ENCODE assay signal across 8 cellular contexts in genomic region chr1:175023043-175023921, GRCh38. TPM values are rescaled to one million over a fixed set of nuclear protein-coding genes. Genes with fewer than 3 reads are reported as not detected.
A peak's percentile ranks its signal among the peaks of the same experiment; 100 is the strongest.
DNase-seq lines count a peak whose midpoint lies in the region; ATAC-seq, FAIRE-seq and TF ChIP-seq lines count a peak whose summit lies in the region.

Gene MRPS14, minus strand, starts transcription at chr1:175023425. Its CDS starts 17 bp downstream, at chr1:175023408.

- peak within 1 kb of the TSS; percentile 96 for H2AFZ ChIP-seq in H1 (ENCODE audit: low read length)

- peak within 1 kb of the TSS; percentile 88 to 99 (median 94) for H3K9ac ChIP-seq in H1 (replicated peaks in 1 of 4; ENCODE audit: extremely low read depth in 1 of 4, low read depth in 3 of 4, low read length in 3 of 4)

- 3% methylated on average over 39 of the region's 42 CpGs; no CpG with 5 or more reads in 1 of the 2 experiments for WGBS in H1 (ENCODE audit: extremely low coverage in 1 of 2, insufficient coverage in 1 of 2, insufficient read length in 1 of 2, insufficient replicate concordance in 2 of 2, low coverage in 1 of 2, low lambda C conversion rate in 2 of 2, missing lambda C conversion rate in 1 of 2), 2 experiments

- H3K4me2 ChIP-seq in H1 (ENCODE audit: insufficient read depth in 1 of 2, low read depth in 2 of 2, low read length in 2 of 2), result peak within 1 kb of the TSS; percentile 40 to 73

- no peak within 1 kb of the TSS for H3K14ac ChIP-seq in H1 (ENCODE audit: insufficient read length)

- TF ChIP-seq POLR2A in H1 (IDR thresholded peaks at IDR 0.05; ENCODE audit: control extremely low read depth in 1 of 2, low read depth in 2 of 2, low read length in 2 of 2), result peak; percentile 83 to 97

- peak within 1 kb of the TSS; percentile 57; the same call in 1 of the 2 replicates for H3K27ac ChIP-seq in H1 (ENCODE audit: low read depth, low read length)

- no peaks in the 10 kb centered on the region for H4K20me1 ChIP-seq in H1 (replicated peaks in 1 of 2; ENCODE audit: control insufficient read depth in 1 of 2, insufficient read depth in 2 of 2, low read length in 2 of 2)

- no peak within 1 kb of the TSS for H2BK20ac ChIP-seq in H1 (ENCODE audit: low read length)

- peak within 1 kb of the TSS; percentile 79 to 98 (median 97) for H3K4me3 ChIP-seq in H1 (ENCODE audit: extremely low read depth in 1 of 4, insufficient read depth in 2 of 4, low read depth in 3 of 4, low read length in 4 of 4)

- TF ChIP-seq RAD21 in H1 (IDR thresholded peaks at IDR 0.05 in 1 of 2, conservative IDR thresholded peaks at IDR 0.05 in 1 of 2; ENCODE audit: low read depth in 2 of 2, low read length in 2 of 2), result no peak

- peak within 1 kb of the TSS; percentile 71 for H3K18ac ChIP-seq in H1 (ENCODE audit: extremely low read depth, low read length)

- H3K4me1 Mint-ChIP-seq in memory B cell, result peaks cover 20% of the 10 kb centered on the region

- peaks cover 0 to 23% of the 10 kb centered on the region in 2 experiments; a peak in 2 of 4 replicates for H3K79me2 ChIP-seq in H1 (ENCODE audit: control insufficient read depth in 1 of 2, insufficient read depth in 2 of 2, low read length in 2 of 2)

- peaks cover 1% of the 10 kb centered on the region for H3K9me3 Mint-ChIP-seq in memory B cell

- peaks cover 6% of the 10 kb centered on the region; the same call in 1 of the 2 replicates for H3K23me2 ChIP-seq in H1 (ENCODE audit: low read depth, low read length)

- H2BK15ac ChIP-seq in H1 (ENCODE audit: low read length), result no peak within 1 kb of the TSS; the same call in 1 of the 2 replicates

- H3K36me3 Mint-ChIP-seq in memory B cell, result peaks cover 4% of the 10 kb centered on the region

- no peaks in the 10 kb centered on the region for H3K27me3 Mint-ChIP-seq in memory B cell

- no peak within 1 kb of the TSS for H3K23ac ChIP-seq in H1 (ENCODE audit: insufficient read length)

- peak within 1 kb of the TSS; percentile 94 for H3K4me3 Mint-ChIP-seq in memory B cell

- peaks cover 7% of the 10 kb centered on the region for H3K79me1 ChIP-seq in H1 (ENCODE audit: low read depth, low read length)

- peak within 1 kb of the TSS; percentile 95 for H3K27ac Mint-ChIP-seq in memory B cell

- H2BK12ac ChIP-seq in H1 (ENCODE audit: low read depth, low read length), result no peak within 1 kb of the TSS

- no peak within 1 kb of the TSS for H2AK5ac ChIP-seq in H1 (ENCODE audit: low read depth, low read length)

- no peak within 1 kb of the TSS for H3K4ac ChIP-seq in H1 (replicated peaks; ENCODE audit: insufficient read length, low read depth, low read length)

- H2BK5ac ChIP-seq in H1 (ENCODE audit: low read depth, low read length), result no peak within 1 kb of the TSS; the same call in 1 of the 2 replicates

- peak; percentile 100 for DNase-seq in COLO829 (ENCODE audit: low spot score)
- DNase-seq in HT1080 (ENCODE audit: low read depth), result peak; percentile 96
- DNase-seq in NOMO-1 treated with DMSO at 0.1 percent for 48 hours (lab: John Stamatoyannopoulos, UW; ENCODE audit: unreplicated experiment), result peak; percentile 97
- peak; percentile 96 to 98 for DNase-seq in activated CD8-positive, alpha-beta memory T cell treated with anti-CD3 and anti-CD28 coated beads for 4 hours (ENCODE audit: low read depth in 2 of 2)
- peak; percentile 97 to 98 for DNase-seq in H1 (ENCODE audit: low read depth in 1 of 2, low spot score in 2 of 2)
- peak; percentile 93 to 96 for DNase-seq in memory B cell (ENCODE audit: low spot score in 2 of 2)
- DNase-seq in stimulated activated CD8-positive, alpha-beta memory T cell treated with anti-CD3 and anti-CD28 coated beads, Interleukin-12 subunit alpha, Interleukin-12 subunit beta, amount 100 ng/mL, for 24 hours (ENCODE audit: extremely low read depth), result peak; percentile 94

- peaks cover 0 to 6% (median 1%) of the 10 kb centered on the region in 4 experiments; a peak in 2 of 8 replicates for H3K36me3 ChIP-seq in H1 (ENCODE audit: control insufficient read depth in 2 of 4, insufficient read depth in 4 of 4, low read length in 3 of 4)

- no peaks in the 10 kb centered on the region for H3K27me3 ChIP-seq in H1 (replicated peaks in 1 of 4; ENCODE audit: control insufficient read depth in 3 of 4, extremely low read depth in 1 of 4, insufficient read depth in 3 of 4, low read length in 3 of 4)

- FAIRE-seq in H1 (lab: Jason Lieb, UNC), result peak; percentile 88

- no peak for TF ChIP-seq CTCF in H1 (IDR thresholded peaks at IDR 0.05; ENCODE audit: control extremely low read depth in 1 of 3, insufficient read depth in 1 of 3, low read depth in 1 of 3, low read length in 3 of 3)

- CTCF ChIA-PET in H1 (lab: Charles Lee; ENCODE audit: partially characterized antibody), result interaction anchor here (0.6 to 1.6 kb wide), 8 partner anchors 9 to 510 kb away, joined by 3 to 5 read pairs (median 4); no protein-coding TSS in a partner anchor

- peak within 1 kb of the TSS; percentile 17 for H4K5ac ChIP-seq in H1 (ENCODE audit: insufficient read length, low read depth, low read length)

- H4K91ac ChIP-seq in H1 (replicated peaks; ENCODE audit: insufficient read length, low read length), result no peak within 1 kb of the TSS

- POLR2A ChIA-PET in H1 (lab: Charles Lee; ENCODE audit: partially characterized antibody), result interaction anchor here (0.5 to 5.9 kb wide), 13 partner anchors 8 to 301 kb away, joined by 3 to 66 read pairs (median 5); partner anchors contain the start of gene CACYBP

- no peak within 1 kb of the TSS for H3K56ac ChIP-seq in H1 (replicated peaks; ENCODE audit: insufficient read length, low read depth, low read length)

- ATAC-seq in GM21360 (IDR thresholded peaks at IDR 0.05; ENCODE audit: unreplicated experiment), result peak; percentile 94
- peak; percentile 91 for ATAC-seq in memory B cell (ENCODE audit: low read depth)

- H3K4me1 ChIP-seq in H1 (replicated peaks in 1 of 4; ENCODE audit: control insufficient read depth in 3 of 4, insufficient read depth in 4 of 4, low read length in 3 of 4), result no peaks in the 10 kb centered on the region

- no peaks in the 10 kb centered on the region for H3K9me3 ChIP-seq in H1 (ENCODE audit: insufficient read depth in 2 of 2, low read depth in 1 of 2, low read length in 1 of 2)

- H4K8ac ChIP-seq in H1 (ENCODE audit: extremely low read depth, insufficient read depth, low read length), result peak within 1 kb of the TSS; percentile 90; the same call in 1 of the 2 replicates

- H2BK120ac ChIP-seq in H1 (replicated peaks; ENCODE audit: low read depth, low read length), result no peak within 1 kb of the TSS

- no peak for TF ChIP-seq EP300 in H1 (IDR thresholded peaks at IDR 0.05; ENCODE audit: borderline replicate concordance in 1 of 2, low read depth in 2 of 2, low read length in 2 of 2)

TF ChIP-seq in H1, 55 proteins besides CTCF, POLR2A, EP300 and RAD21 (continues in another document):
- TF ChIP-seq EGR1 (IDR thresholded peaks at IDR 0.05; ENCODE audit: borderline replicate concordance, low read depth, low read length) (0 out of 2 replicates have a peak, but pooled peaks have one; percentile 41), SIN3A (conservative IDR thresholded peaks at IDR 0.05 in 1 of 2, IDR thresholded peaks at IDR 0.05 in 1 of 2; ENCODE audit: low read depth in 1 of 2, low read length in 2 of 2) (peak in 1 of 2 experiments; percentile 92; a peak in 2 of 4 replicates), NRF1 (IDR thresholded peaks at IDR 0.05; ENCODE audit: low read depth, low read length) (no peak), SAP30 (IDR thresholded peaks at IDR 0.05; ENCODE audit: insufficient read depth, insufficient replicate concordance, low read length) (peak; percentile 35), HDAC2 (IDR thresholded peaks at IDR 0.05; ENCODE audit: borderline replicate concordance in 1 of 2, low read depth in 2 of 2, low read length in 2 of 2) (no peak)

RNA-seq across cellular contexts. Expression of gene MRPS14, which starts in this region (rescaled TPM):
- 18.8 and 22.2 TPM in 2 replicates for total RNA-seq in HT1080 (2014; rRNA removed; shearing (Covaris generic))
- polyA plus RNA-seq in HT1080 (2015; cell fraction: cytosol; rRNA removed), result 17.8 and 20.9 TPM in 2 replicates
- 23.1 and 25.2 TPM in 2 replicates for polyA plus RNA-seq in HT1080 (2015; cell fraction: nucleus; rRNA removed)
- total RNA-seq in H1 (2021; fragmentation: NEBNext Ultra II Directional; extraction: Animal tissue kit (Norgen Biotek cat#: 25700)), result 38.7 and 40.5 TPM in 2 replicates
- 23.0 and 27.5 TPM in 2 replicates for polyA plus RNA-seq in H1 (2011; rRNA removed)
- polyA plus RNA-seq in H1 (2011; cell fraction: cytosol; rRNA removed), result 26.1 TPM
- polyA plus RNA-seq in H1 (2011; cell fraction: nucleus; rRNA removed), result 17.4 TPM
- polyA plus RNA-seq in H1 (2012, experiment 1 of 2), result 31.4 to 51.1 TPM (median 33.3 TPM) in 4 replicates
- polyA plus RNA-seq in H1 (2012, experiment 2 of 2), result 25.8 TPM
- polyA plus RNA-seq in H1 (2013, experiment 1 of 2), result 45.7 TPM
- 46.6 TPM for polyA plus RNA-seq in H1 (2013, experiment 2 of 2)
- 16.1 and 21.4 TPM in 2 replicates for polyA minus RNA-seq in H1 (2011; rRNA and poly(A)+ RNA removed)
- 5.7 TPM for polyA minus RNA-seq in H1 (2011; cell fraction: cytosol; rRNA and poly(A)+ RNA removed)
- 12.3 TPM for polyA minus RNA-seq in H1 (2011; cell fraction: nucleus; rRNA and poly(A)+ RNA removed)

Comparison
In these comparisons a context has a peak if more than half of its experiments do, and no peak if none do; other contexts are left out.
1. Peak in every context shown above with its lines: DNase-seq, ATAC-seq, H3K4me3 ChIP-seq and H3K27ac ChIP-seq.